Comparison of ENCODE assay signal across 12 cellular contexts in the genomic region with DNA sequence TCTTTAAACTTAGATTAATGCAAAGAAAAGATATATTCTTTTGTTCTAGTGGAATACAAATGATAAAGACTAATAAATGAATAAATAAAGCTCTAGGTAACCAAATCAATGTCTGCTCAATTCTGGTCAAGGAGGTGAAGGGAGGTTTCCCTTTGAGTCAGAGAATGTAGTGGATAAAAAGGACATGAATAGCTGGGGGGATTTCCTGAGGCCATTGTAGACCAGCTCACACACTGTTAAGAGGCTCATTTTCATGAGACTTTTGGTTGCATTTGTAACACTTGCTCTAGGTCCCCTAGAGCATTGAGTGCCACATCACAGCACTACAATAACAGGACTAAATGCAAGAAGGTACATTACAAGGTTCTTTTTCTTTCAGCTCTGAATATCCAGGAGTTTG.
DNase-seq lines count a peak whose midpoint lies in the region; ATAC-seq and TF ChIP-seq lines count a peak whose summit lies in the region.
"Had no signal": no experiment of that assay in that cellular context is flagged by ENCODE, and none has a peak within 500 bp of the region (broad histone marks: within the 10 kb centered on the region; RNA-seq: fewer than 3 reads in every experiment).

No MANE protein-coding gene starts in this region.

- no peaks in the 10 kb centered on the region for H3K9me3 Mint-ChIP-seq in Calu3 (ENCODE audit: low read depth, unreplicated experiment)

- BruUV-seq in Calu3 (replicated peaks; lab: Mats Ljungman, UMichigan) = no TSS peak

- ATAC-seq in GM18499 (IDR thresholded peaks at IDR 0.05; ENCODE audit: insufficient read depth, unreplicated experiment) (peak; percentile 84), GM19452 (IDR thresholded peaks at IDR 0.05; ENCODE audit: unreplicated experiment) (peak; percentile 69), HG02870 (IDR thresholded peaks at IDR 0.05; ENCODE audit: unreplicated experiment) (peak; percentile 94), HG03575 (IDR thresholded peaks at IDR 0.05; ENCODE audit: extremely low read depth, insufficient number of reproducible peaks, low FRiP score, unreplicated experiment) (peak; percentile 89)
- ATAC-seq: heart left ventricle had no signal

- CTCF ChIA-PET in Calu3 (lab: Charles Lee) = no interaction called here

- no peak for TF ChIP-seq CTCF in Calu3 (IDR thresholded peaks at IDR 0.05; ENCODE audit: unreplicated experiment)

- no peak overlapping the region for H3K27ac Mint-ChIP-seq in Calu3 (ENCODE audit: unreplicated experiment)
- H3K27ac Mint-ChIP-seq: CD4-positive, CD25-positive, alpha-beta regulatory T cell had no signal

- no peak for DNase-seq in Calu3
- DNase-seq in anterior cingulate cortex (lab: John Stamatoyannopoulos, UW) = no peak
- no peak for DNase-seq in COR-L47 (lab: John Stamatoyannopoulos, UW)
- no peak for DNase-seq in NCI-H82 treated with DMSO at 0.1 percent for 48 hours (lab: John Stamatoyannopoulos, UW; ENCODE audit: unreplicated experiment)
- DNase-seq: CD4-positive, CD25-positive, alpha-beta regulatory T cell; heart left ventricle; NCI-H748 treated with DMSO at 0.1 percent for 48 hours; stomach had no signal

- peaks cover 3% of the 10 kb centered on the region for H3K4me1 Mint-ChIP-seq in Calu3 (ENCODE audit: low read depth, unreplicated experiment)

- intact Hi-C loops in Calu3 (cut with micrococcal nuclease; ENCODE audit: unreplicated experiment) = no loop called here

- no peak overlapping the region for H3K4me3 Mint-ChIP-seq in Calu3 (ENCODE audit: low read depth, unreplicated experiment)
- H3K4me3 Mint-ChIP-seq: CD4-positive, CD25-positive, alpha-beta regulatory T cell had no signal

- no peaks in the 10 kb centered on the region for H3K27me3 Mint-ChIP-seq in Calu3 (ENCODE audit: unreplicated experiment)
- H3K27me3 Mint-ChIP-seq: CD4-positive, CD25-positive, alpha-beta regulatory T cell had no signal

- H3K36me3 Mint-ChIP-seq in Calu3 (ENCODE audit: insufficient read depth, unreplicated experiment) = no peaks in the 10 kb centered on the region
- H3K36me3 Mint-ChIP-seq: CD4-positive, CD25-positive, alpha-beta regulatory T cell had no signal
